In the genomic region with DNA sequence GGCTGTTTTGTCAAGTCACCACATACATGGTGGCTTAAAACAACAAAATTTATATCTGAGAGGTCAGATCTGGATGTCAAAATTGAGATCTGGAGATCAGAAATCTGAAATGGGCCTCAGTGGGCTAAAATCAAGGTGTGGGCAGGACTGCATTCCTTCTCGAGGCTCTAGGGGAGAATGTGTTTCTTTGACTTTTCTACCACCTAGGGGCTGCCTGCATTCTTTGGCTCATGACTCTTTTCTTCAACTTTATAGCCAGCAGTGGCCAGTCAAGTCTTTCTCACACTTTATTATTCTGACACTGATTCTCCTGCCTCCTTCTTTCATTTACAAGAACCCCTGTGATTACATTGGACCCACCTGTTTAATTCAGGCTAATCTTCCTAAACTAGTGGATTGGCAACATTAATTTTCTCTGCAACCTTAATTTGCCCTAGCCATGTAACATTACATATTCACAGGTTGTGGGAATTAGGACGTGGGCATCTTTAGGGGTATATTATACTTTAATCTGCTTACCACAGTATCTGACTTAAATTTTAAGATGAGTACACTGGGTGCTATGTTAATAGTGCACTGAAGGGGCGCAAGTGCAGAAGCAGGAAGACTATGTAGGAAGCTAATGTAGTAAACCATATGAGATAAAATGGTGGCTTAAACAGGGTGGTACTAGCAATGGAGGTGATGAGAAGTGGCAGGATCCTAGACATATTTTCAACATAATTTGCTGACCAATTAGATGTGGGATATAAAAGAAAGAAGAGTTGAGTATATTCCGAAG, we compare ENCODE assay signal across 14 cellular contexts.
DNase-seq lines count a peak whose midpoint lies in the region; ATAC-seq and TF ChIP-seq lines count a peak whose summit lies in the region.
"Had no signal": no experiment of that assay in that cellular context is flagged by ENCODE, and none has a peak within 500 bp of the region (broad histone marks: within the 10 kb centered on the region; RNA-seq: fewer than 3 reads in every experiment).

No MANE protein-coding gene starts in this region.

- no peaks in the 10 kb centered on the region for H3K79me2 ChIP-seq in Loucy (ENCODE audit: insufficient read depth, low read length)

- no peaks in the 10 kb centered on the region for H3K27me3 ChIP-seq in GM06990 (replicated peaks; ENCODE audit: control insufficient read depth, insufficient read depth, low read length)
- no peaks in the 10 kb centered on the region for H3K27me3 ChIP-seq in Loucy (ENCODE audit: insufficient read depth, low read length, poor library complexity, severe bottlenecking)
- H3K27me3 ChIP-seq: body of pancreas, pancreas had no signal

- H3K4me2 ChIP-seq in Loucy (ENCODE audit: low read depth, low read length, poor library complexity, severe bottlenecking): no peak overlapping the region

- no peaks in the 10 kb centered on the region for H3K9me2 ChIP-seq in Loucy (replicated peaks; ENCODE audit: low read depth, low read length)

- H3F3A ChIP-seq in Loucy (ENCODE audit: low read depth): no peaks in the 10 kb centered on the region

- H3K4me3 ChIP-seq in GM06990 (replicated peaks; ENCODE audit: low read depth, low read length): no peak overlapping the region
- no peak overlapping the region for H3K4me3 ChIP-seq in Loucy (ENCODE audit: low read length, poor library complexity, severe bottlenecking)
- H3K4me3 ChIP-seq in fibroblast of the aortic adventitia (ENCODE audit: low read depth, low read length): no peak overlapping the region
- H3K4me3 ChIP-seq: body of pancreas, pancreas had no signal

- DNase-seq in GM06990 (ENCODE audit: extremely low read depth, insufficient read length) (no peak), fibroblast of the aortic adventitia (ENCODE audit: low read depth) (no peak), T-helper 2 cell (no peak), GM19240 (ENCODE audit: insufficient read length, low spot score) (no peak)
- DNase-seq in activated CD8-positive, alpha-beta memory T cell treated with anti-CD3 and anti-CD28 coated beads, Interleukin-2, amount 50 U/mL, for 4 hours: no peak
- DNase-seq: activated CD8-positive, alpha-beta memory T cell treated with anti-CD3 and anti-CD28 coated beads, Interleukin-2, amount 50 U/mL, for 48 hours; body of pancreas; CD4-positive, alpha-beta T cell; islet precursor cell; pancreas; stimulated activated CD4-positive, alpha-beta T cell treated with anti-CD3 and anti-CD28 coated beads, Interleukin-4, amount 100 ng/mL, for 24 hours had no signal

- H4K20me1 ChIP-seq in Loucy (ENCODE audit: insufficient read depth, low read length, poor library complexity, severe bottlenecking): no peaks in the 10 kb centered on the region

- no peaks in the 10 kb centered on the region for H3K4me1 ChIP-seq in Loucy (ENCODE audit: insufficient read depth, low read length, poor library complexity, severe bottlenecking)
- H3K4me1 ChIP-seq: pancreas had no signal

- no peaks in the 10 kb centered on the region for H3K9me3 ChIP-seq in Loucy (ENCODE audit: insufficient read depth, low read depth, low read length)
- H3K9me3 ChIP-seq: body of pancreas, pancreas had no signal

- ATAC-seq in GM21619 (IDR thresholded peaks at IDR 0.05; ENCODE audit: unreplicated experiment): peak; percentile 54
- no peak for ATAC-seq in HG02981 (IDR thresholded peaks at IDR 0.05; ENCODE audit: unreplicated experiment)
- ATAC-seq: body of pancreas, pancreas had no signal

- TF ChIP-seq CTCF in GM06990 (IDR thresholded peaks at IDR 0.05; ENCODE audit: insufficient read depth, low read length, poor library complexity, severe bottlenecking) (peak; percentile 44), Loucy (conservative IDR thresholded peaks at IDR 0.05; ENCODE audit: low read length) (peak; percentile 36), fibroblast of the aortic adventitia (IDR thresholded peaks at IDR 0.05; ENCODE audit: insufficient read depth, low read length) (peak; percentile 11)

- no peak overlapping the region for H2AFZ ChIP-seq in Loucy (ENCODE audit: low read length)

- H3K9ac ChIP-seq in Loucy (ENCODE audit: low read depth, low read length, poor library complexity, severe bottlenecking): no peak overlapping the region

- H3K36me3 ChIP-seq in GM06990 (ENCODE audit: control insufficient read depth, insufficient read depth, low read length) (no peaks in the 10 kb centered on the region), Loucy (ENCODE audit: insufficient read depth, low read length) (no peaks in the 10 kb centered on the region)
- H3K36me3 ChIP-seq: pancreas had no signal
